In genomic region chr6:34587325-34587724, GRCh38 we compare ENCODE assay signal across 2 cellular contexts.
TF ChIP-seq lines count a peak whose summit lies in the region.

No MANE protein-coding gene starts in this region.

TF ChIP-seq in Ishikawa, 13 proteins besides CTCF, POLR2A, EP300 and RAD21 (continued from another document):
- TF ChIP-seq, protein P1, sequence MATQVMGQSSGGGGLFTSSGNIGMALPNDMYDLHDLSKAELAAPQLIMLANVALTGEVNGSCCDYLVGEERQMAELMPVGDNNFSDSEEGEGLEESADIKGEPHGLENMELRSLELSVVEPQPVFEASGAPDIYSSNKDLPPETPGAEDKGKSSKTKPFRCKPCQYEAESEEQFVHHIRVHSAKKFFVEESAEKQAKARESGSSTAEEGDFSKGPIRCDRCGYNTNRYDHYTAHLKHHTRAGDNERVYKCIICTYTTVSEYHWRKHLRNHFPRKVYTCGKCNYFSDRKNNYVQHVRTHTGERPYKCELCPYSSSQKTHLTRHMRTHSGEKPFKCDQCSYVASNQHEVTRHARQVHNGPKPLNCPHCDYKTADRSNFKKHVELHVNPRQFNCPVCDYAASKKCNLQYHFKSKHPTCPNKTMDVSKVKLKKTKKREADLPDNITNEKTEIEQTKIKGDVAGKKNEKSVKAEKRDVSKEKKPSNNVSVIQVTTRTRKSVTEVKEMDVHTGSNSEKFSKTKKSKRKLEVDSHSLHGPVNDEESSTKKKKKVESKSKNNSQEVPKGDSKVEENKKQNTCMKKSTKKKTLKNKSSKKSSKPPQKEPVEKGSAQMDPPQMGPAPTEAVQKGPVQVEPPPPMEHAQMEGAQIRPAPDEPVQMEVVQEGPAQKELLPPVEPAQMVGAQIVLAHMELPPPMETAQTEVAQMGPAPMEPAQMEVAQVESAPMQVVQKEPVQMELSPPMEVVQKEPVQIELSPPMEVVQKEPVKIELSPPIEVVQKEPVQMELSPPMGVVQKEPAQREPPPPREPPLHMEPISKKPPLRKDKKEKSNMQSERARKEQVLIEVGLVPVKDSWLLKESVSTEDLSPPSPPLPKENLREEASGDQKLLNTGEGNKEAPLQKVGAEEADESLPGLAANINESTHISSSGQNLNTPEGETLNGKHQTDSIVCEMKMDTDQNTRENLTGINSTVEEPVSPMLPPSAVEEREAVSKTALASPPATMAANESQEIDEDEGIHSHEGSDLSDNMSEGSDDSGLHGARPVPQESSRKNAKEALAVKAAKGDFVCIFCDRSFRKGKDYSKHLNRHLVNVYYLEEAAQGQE (IDR thresholded peaks at IDR 0.05; ENCODE audit: low read depth), result no peak
- TF ChIP-seq FOXM1 (IDR thresholded peaks at IDR 0.05; ENCODE audit: borderline replicate concordance, low read depth) (no peak), TEAD4 (IDR thresholded peaks at IDR 0.05) (peak; percentile 43; the same call in 1 of the 2 replicates), ZBTB7A (IDR thresholded peaks at IDR 0.05; ENCODE audit: low read depth) (no peak), TCF12 (IDR thresholded peaks at IDR 0.05; ENCODE audit: low read depth) (peak; percentile 69), MAX (IDR thresholded peaks at IDR 0.05) (no peak), EGR1 (IDR thresholded peaks at IDR 0.05) (no peak), YY1 (IDR thresholded peaks at IDR 0.05; ENCODE audit: low read depth) (0 out of 2 replicates have a peak, but pooled peaks have one; percentile 25), CEBPB (IDR thresholded peaks at IDR 0.05) (no peak), NFIC (IDR thresholded peaks at IDR 0.05) (peak; percentile 56), CREB1 (IDR thresholded peaks at IDR 0.05; ENCODE audit: low read depth) (no peak)
- TF ChIP-seq, protein P2, sequence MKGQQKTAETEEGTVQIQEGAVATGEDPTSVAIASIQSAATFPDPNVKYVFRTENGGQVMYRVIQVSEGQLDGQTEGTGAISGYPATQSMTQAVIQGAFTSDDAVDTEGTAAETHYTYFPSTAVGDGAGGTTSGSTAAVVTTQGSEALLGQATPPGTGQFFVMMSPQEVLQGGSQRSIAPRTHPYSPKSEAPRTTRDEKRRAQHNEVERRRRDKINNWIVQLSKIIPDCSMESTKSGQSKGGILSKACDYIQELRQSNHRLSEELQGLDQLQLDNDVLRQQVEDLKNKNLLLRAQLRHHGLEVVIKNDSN (IDR thresholded peaks at IDR 0.05), result no peak

TF ChIP-seq in GM12878, 131 proteins besides CTCF, POLR2A, EP300 and RAD21 (continued from another document):
- TF ChIP-seq, protein P3, sequence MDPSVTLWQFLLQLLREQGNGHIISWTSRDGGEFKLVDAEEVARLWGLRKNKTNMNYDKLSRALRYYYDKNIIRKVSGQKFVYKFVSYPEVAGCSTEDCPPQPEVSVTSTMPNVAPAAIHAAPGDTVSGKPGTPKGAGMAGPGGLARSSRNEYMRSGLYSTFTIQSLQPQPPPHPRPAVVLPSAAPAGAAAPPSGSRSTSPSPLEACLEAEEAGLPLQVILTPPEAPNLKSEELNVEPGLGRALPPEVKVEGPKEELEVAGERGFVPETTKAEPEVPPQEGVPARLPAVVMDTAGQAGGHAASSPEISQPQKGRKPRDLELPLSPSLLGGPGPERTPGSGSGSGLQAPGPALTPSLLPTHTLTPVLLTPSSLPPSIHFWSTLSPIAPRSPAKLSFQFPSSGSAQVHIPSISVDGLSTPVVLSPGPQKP (IDR thresholded peaks at IDR 0.05; ENCODE audit: low read depth, low read length), result no peak
- TF ChIP-seq CBX3 (IDR thresholded peaks at IDR 0.05; ENCODE audit: borderline replicate concordance, low read depth), result no peak
- TF ChIP-seq, protein P4, sequence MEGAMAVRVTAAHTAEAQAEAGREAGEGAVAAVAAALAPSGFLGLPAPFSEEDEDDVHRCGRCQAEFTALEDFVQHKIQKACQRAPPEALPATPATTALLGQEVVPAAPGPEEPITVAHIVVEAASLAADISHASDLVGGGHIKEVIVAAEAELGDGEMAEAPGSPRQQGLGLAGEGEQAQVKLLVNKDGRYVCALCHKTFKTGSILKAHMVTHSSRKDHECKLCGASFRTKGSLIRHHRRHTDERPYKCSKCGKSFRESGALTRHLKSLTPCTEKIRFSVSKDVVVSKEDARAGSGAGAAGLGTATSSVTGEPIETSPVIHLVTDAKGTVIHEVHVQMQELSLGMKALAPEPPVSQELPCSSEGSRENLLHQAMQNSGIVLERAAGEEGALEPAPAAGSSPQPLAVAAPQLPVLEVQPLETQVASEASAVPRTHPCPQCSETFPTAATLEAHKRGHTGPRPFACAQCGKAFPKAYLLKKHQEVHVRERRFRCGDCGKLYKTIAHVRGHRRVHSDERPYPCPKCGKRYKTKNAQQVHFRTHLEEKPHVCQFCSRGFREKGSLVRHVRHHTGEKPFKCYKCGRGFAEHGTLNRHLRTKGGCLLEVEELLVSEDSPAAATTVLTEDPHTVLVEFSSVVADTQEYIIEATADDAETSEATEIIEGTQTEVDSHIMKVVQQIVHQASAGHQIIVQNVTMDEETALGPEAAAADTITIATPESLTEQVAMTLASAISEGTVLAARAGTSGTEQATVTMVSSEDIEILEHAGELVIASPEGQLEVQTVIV (IDR thresholded peaks at IDR 0.05; ENCODE audit: borderline replicate concordance, partially characterized antibody), result no peak
- TF ChIP-seq STAT1 (conservative IDR thresholded peaks at IDR 0.05), result no peak
- TF ChIP-seq SPI1 (IDR thresholded peaks at IDR 0.05; ENCODE audit: borderline replicate concordance, insufficient read depth, low read depth, low read length), result no peak
- TF ChIP-seq, protein P5, sequence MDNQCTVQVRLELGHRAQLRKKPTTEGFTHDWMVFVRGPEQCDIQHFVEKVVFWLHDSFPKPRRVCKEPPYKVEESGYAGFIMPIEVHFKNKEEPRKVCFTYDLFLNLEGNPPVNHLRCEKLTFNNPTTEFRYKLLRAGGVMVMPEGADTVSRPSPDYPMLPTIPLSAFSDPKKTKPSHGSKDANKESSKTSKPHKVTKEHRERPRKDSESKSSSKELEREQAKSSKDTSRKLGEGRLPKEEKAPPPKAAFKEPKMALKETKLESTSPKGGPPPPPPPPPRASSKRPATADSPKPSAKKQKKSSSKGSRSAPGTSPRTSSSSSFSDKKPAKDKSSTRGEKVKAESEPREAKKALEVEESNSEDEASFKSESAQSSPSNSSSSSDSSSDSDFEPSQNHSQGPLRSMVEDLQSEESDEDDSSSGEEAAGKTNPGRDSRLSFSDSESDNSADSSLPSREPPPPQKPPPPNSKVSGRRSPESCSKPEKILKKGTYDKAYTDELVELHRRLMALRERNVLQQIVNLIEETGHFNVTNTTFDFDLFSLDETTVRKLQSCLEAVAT (IDR thresholded peaks at IDR 0.05), result no peak
- no peak for TF ChIP-seq RELA (IDR thresholded peaks at IDR 0.05; ENCODE audit: borderline replicate concordance, partially characterized antibody)
- TF ChIP-seq, protein P6, sequence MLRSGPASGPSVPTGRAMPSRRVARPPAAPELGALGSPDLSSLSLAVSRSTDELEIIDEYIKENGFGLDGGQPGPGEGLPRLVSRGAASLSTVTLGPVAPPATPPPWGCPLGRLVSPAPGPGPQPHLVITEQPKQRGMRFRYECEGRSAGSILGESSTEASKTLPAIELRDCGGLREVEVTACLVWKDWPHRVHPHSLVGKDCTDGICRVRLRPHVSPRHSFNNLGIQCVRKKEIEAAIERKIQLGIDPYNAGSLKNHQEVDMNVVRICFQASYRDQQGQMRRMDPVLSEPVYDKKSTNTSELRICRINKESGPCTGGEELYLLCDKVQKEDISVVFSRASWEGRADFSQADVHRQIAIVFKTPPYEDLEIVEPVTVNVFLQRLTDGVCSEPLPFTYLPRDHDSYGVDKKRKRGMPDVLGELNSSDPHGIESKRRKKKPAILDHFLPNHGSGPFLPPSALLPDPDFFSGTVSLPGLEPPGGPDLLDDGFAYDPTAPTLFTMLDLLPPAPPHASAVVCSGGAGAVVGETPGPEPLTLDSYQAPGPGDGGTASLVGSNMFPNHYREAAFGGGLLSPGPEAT (IDR thresholded peaks at IDR 0.05; ENCODE audit: low read depth), result no peak
- no peak for TF ChIP-seq POLR2AphosphoS2 (IDR thresholded peaks at IDR 0.05; ENCODE audit: low read depth, low read length)
- no peak for TF ChIP-seq PBX3 (IDR thresholded peaks at IDR 0.05; ENCODE audit: insufficient replicate concordance, low read depth, low read length)
- TF ChIP-seq, protein P7, sequence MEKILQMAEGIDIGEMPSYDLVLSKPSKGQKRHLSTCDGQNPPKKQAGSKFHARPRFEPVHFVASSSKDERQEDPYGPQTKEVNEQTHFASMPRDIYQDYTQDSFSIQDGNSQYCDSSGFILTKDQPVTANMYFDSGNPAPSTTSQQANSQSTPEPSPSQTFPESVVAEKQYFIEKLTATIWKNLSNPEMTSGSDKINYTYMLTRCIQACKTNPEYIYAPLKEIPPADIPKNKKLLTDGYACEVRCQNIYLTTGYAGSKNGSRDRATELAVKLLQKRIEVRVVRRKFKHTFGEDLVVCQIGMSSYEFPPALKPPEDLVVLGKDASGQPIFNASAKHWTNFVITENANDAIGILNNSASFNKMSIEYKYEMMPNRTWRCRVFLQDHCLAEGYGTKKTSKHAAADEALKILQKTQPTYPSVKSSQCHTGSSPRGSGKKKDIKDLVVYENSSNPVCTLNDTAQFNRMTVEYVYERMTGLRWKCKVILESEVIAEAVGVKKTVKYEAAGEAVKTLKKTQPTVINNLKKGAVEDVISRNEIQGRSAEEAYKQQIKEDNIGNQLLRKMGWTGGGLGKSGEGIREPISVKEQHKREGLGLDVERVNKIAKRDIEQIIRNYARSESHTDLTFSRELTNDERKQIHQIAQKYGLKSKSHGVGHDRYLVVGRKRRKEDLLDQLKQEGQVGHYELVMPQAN (conservative IDR thresholded peaks at IDR 0.05), result no peak
- no peak for TF ChIP-seq YBX1 (IDR thresholded peaks at IDR 0.05)
- no peak for TF ChIP-seq MXI1 (IDR thresholded peaks at IDR 0.05; ENCODE audit: low read depth, low read length)
- no peak for TF ChIP-seq IKZF2 (IDR thresholded peaks at IDR 0.05)
- no peak for TF ChIP-seq NR2F1 (conservative IDR thresholded peaks at IDR 0.05)
- TF ChIP-seq CHD2 (IDR thresholded peaks at IDR 0.05; ENCODE audit: borderline replicate concordance, low read depth, low read length), result no peak
